In the genomic region with DNA sequence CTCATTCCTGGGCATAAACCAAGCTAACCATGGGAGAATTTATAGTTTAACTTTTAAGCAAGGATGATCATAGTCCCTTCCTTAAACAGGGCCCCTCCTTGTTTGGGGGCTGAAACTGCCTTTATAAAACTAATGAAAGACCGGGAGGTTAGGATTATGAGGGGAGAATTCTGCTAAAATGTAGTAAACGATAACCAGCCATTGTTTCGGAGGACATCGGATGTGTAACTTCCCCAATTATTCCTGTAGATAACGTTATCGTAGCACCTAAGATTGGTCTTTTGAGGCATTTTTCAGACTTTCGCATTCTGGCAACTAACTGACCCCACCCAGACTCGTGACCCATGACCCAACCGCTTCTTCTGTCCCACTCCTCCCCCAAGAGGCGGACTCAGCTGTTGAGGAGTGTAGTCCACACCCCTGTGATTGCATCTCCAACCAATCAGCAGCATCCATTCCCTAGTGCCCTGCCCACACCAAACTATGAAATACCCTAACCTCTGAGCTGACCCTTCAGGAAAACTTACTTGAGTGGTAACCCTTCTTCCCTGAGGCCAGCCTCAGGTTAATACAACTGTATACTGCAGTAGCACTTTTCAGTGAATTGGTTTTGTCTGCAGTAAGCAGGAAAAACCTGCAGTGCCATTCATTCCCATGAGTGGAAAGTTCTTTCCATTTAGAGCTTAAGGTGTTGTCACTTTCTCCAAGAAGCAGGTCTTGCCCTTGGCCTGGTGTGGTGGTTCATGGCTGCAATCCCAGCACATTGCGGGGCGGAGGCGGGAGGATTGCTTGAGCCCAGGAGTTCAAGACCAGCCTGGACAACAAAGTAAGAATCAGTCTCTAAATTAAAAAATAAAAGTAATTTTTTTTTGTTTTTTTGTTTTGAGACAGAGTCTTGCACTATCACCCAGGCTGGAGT, we compare ENCODE assay signal across 8 cellular contexts. TPM values are rescaled to one million over a fixed set of nuclear protein-coding genes. Genes with fewer than 3 reads are reported as not detected.
DNase-seq lines count a peak whose midpoint lies in the region; ATAC-seq and TF ChIP-seq lines count a peak whose summit lies in the region.

No MANE protein-coding gene starts in this region.

- no peak overlapping the region for H4K8ac ChIP-seq in neuronal stem cell (ENCODE audit: low read depth, low read length)

- H3K79me2 ChIP-seq in PC-9 (ENCODE audit: low read depth): peaks cover 24% of the 10 kb centered on the region

- 25 to 43% methylated on average over 7 to 12 of the region's 13 CpGs for WGBS in gastroesophageal sphincter (ENCODE audit: low coverage in 1 of 2), 2 donors
- WGBS in neuronal stem cell (ENCODE audit: extremely low coverage in 2 of 2, insufficient read length in 2 of 2, insufficient replicate concordance in 1 of 2), 2 donors: no CpG with 5 or more reads among the region's 13 CpGs

- H3K27ac ChIP-seq in PC-9 (peak overlapping the region; percentile 70), gastroesophageal sphincter (peak overlapping the region; percentile 87 to 96 (median 94)), neuronal stem cell (replicated peaks; ENCODE audit: low read length) (peak overlapping the region; percentile 76)

- no peak overlapping the region for H2AK5ac ChIP-seq in neuronal stem cell (ENCODE audit: low read depth, low read length)

- no peaks in the 10 kb centered on the region for H4K20me1 ChIP-seq in PC-9 (ENCODE audit: insufficient read depth)

- H3K9me3 ChIP-seq in PC-9 (ENCODE audit: insufficient read depth, low read depth) (no peaks in the 10 kb centered on the region), gastroesophageal sphincter (no peaks in the 10 kb centered on the region), neuronal stem cell (replicated peaks in 1 of 2; ENCODE audit: control insufficient read depth in 2 of 2, insufficient read depth in 1 of 2, low read depth in 1 of 2, low read length in 2 of 2) (no peaks in the 10 kb centered on the region)

- no peaks in the 10 kb centered on the region for H3K9me2 ChIP-seq in PC-9 (ENCODE audit: insufficient read depth)

- H2BK12ac ChIP-seq in neuronal stem cell (ENCODE audit: low read length): no peak overlapping the region

- H3K36me3 ChIP-seq in PC-9 (ENCODE audit: low read depth): no peaks in the 10 kb centered on the region
- H3K36me3 ChIP-seq in gastroesophageal sphincter: peaks cover 0 to 37% of the 10 kb centered on the region in 2 donors
- peaks cover 6 to 50% of the 10 kb centered on the region in 2 donors for H3K36me3 ChIP-seq in neuronal stem cell (replicated peaks in 1 of 2; ENCODE audit: control insufficient read depth in 2 of 2, insufficient read depth in 2 of 2, low read length in 2 of 2)

- H3K9ac ChIP-seq in neuronal stem cell (ENCODE audit: low read depth, low read length, poor library complexity): no peak overlapping the region

- CTCF ChIA-PET in PC-9 (lab: Charles Lee): no interaction called here

- H3F3A ChIP-seq in PC-9 (ENCODE audit: insufficient read depth, low read depth): peaks cover 7% of the 10 kb centered on the region; the same call in 1 of the 2 replicates

- H3K4ac ChIP-seq in neuronal stem cell (ENCODE audit: low read length): no peak overlapping the region

- H3K23ac ChIP-seq in neuronal stem cell (ENCODE audit: low read depth, low read length, poor library complexity): no peak overlapping the region

- ATAC-seq in GM19023 (IDR thresholded peaks at IDR 0.05; ENCODE audit: unreplicated experiment) (peak; percentile 61), HG03460 (IDR thresholded peaks at IDR 0.05; ENCODE audit: unreplicated experiment) (peak; percentile 53), gastroesophageal sphincter (peak; percentile 91)

- no peak overlapping the region for H2BK120ac ChIP-seq in neuronal stem cell (ENCODE audit: low read depth, low read length)

- H3K4me3 ChIP-seq in PC-9 (peak overlapping the region; percentile 94), gastroesophageal sphincter (peak overlapping the region; percentile 62 to 90), neuronal stem cell (ENCODE audit: low read length in 2 of 2) (peak overlapping the region; percentile 76 to 98)

- no peak overlapping the region for H3K14ac ChIP-seq in neuronal stem cell (ENCODE audit: low read length)

- H3K18ac ChIP-seq in neuronal stem cell (ENCODE audit: low read length): no peak overlapping the region

- H3K4me2 ChIP-seq in PC-9 (peak overlapping the region; percentile 89), neuronal stem cell (ENCODE audit: insufficient read depth, low read length, poor library complexity, severe bottlenecking) (peak overlapping the region; percentile 41)

- no peaks in the 10 kb centered on the region for H3K27me3 ChIP-seq in PC-9 (ENCODE audit: insufficient read depth, low read depth)
- H3K27me3 ChIP-seq in gastroesophageal sphincter: no peaks in the 10 kb centered on the region
- H3K27me3 ChIP-seq in neuronal stem cell (ENCODE audit: control insufficient read depth in 3 of 3, insufficient read depth in 3 of 3, low read depth in 1 of 3, low read length in 3 of 3): no peaks in the 10 kb centered on the region

- H2BK15ac ChIP-seq in neuronal stem cell (ENCODE audit: low read length): no peak overlapping the region

- TF ChIP-seq POLR2A in gastroesophageal sphincter (IDR thresholded peaks at IDR 0.05): no peak

- H3K79me1 ChIP-seq in neuronal stem cell (ENCODE audit: low read depth, low read length): peaks cover 2% of the 10 kb centered on the region

- no peak overlapping the region for H2BK5ac ChIP-seq in neuronal stem cell (ENCODE audit: low read length)

- peaks cover 11% of the 10 kb centered on the region; the same call in 1 of the 2 replicates for H3K4me1 ChIP-seq in PC-9 (replicated peaks; ENCODE audit: insufficient read depth)
- peaks cover 0 to 68% (median 12%) of the 10 kb centered on the region in 3 donors for H3K4me1 ChIP-seq in gastroesophageal sphincter
- peaks cover 3 to 6% of the 10 kb centered on the region in 2 donors for H3K4me1 ChIP-seq in neuronal stem cell (ENCODE audit: control insufficient read depth in 2 of 2, insufficient read depth in 1 of 2, low read depth in 1 of 2, low read length in 2 of 2)

- DNase-seq in C1 segment of cervical spinal cord (lab: John Stamatoyannopoulos, UW): peak in 12 of 14 donors; percentile 13 to 78 (median 44)
- peak; percentile 70 for DNase-seq in PC-9
- peak; percentile 16 for DNase-seq in activated T-helper 9 cell treated with anti-CD3 and anti-CD28 coated beads, Interleukin-2, amount 50 U/mL, for 16 hours (ENCODE audit: low read depth)
- peak; percentile 51 for DNase-seq in neuronal stem cell (ENCODE audit: low spot score)
- peak; percentile 84 for DNase-seq in ureter (ENCODE audit: low spot score)

- TF ChIP-seq EP300 in gastroesophageal sphincter (IDR thresholded peaks at IDR 0.05): no peak

- TF ChIP-seq CTCF in PC-9 (conservative IDR thresholded peaks at IDR 0.05) (no peak), gastroesophageal sphincter (IDR thresholded peaks at IDR 0.05) (no peak)

- H2AFZ ChIP-seq in PC-9 (peak overlapping the region; percentile 86), neuronal stem cell (ENCODE audit: low read length) (peak overlapping the region; percentile 83)

- no peak overlapping the region for H4K91ac ChIP-seq in neuronal stem cell (ENCODE audit: low read depth, low read length, poor library complexity)

- TSS peak; percentile 76 for BruUV-seq in PC-9 (replicated peaks; lab: Mats Ljungman, UMichigan)

- POLR2A ChIA-PET in PC-9 (lab: Charles Lee; ENCODE audit: unreplicated experiment): interaction anchor here (0.5 to 1.5 kb wide), 4 partner anchors 14 to 893 kb away, joined by 3 to 4 read pairs (median 3); partner anchors contain the start of gene RSRP1

- intact Hi-C loops in PC-9 (cut with micrococcal nuclease; ENCODE audit: unreplicated experiment): no loop called here

RNA-seq across cellular contexts. Expression of gene SYF2, which starts 0.8 kb away (rescaled TPM):
- 48.1 and 55.0 TPM in 2 replicates for total RNA-seq in PC-9 (2021)
- 100 to 1,000 TPM in 1 of 4 donors, 10 to 100 TPM in 3; 54.5 to 105 (median 88.5) TPM for total RNA-seq in gastroesophageal sphincter
- polyA plus RNA-seq in neuronal stem cell (2013, experiment 1 of 2): 69.8 TPM
- 71.9 TPM for polyA plus RNA-seq in neuronal stem cell (2013, experiment 2 of 2)
- total RNA-seq in ureter: 39.9 TPM

RNA-seq across cellular contexts. Expression of gene RSRP1, which starts 14.1 kb away (rescaled TPM):
- total RNA-seq in PC-9 (2021) (113 and 163 TPM in 2 replicates), gastroesophageal sphincter (100 to 1,000 TPM in 1 of 4 donors, 10 to 100 TPM in 3; 23.1 to 133 (median 59.4) TPM), ureter (99.5 TPM)
- 46.6 TPM for polyA plus RNA-seq in neuronal stem cell (2013, experiment 1 of 2)
- 46.6 TPM for polyA plus RNA-seq in neuronal stem cell (2013, experiment 2 of 2)

RNA-seq across cellular contexts. Expression of gene RHD, which starts 39.2 kb away (rescaled TPM):
- total RNA-seq in PC-9 (2021) (not detected in 2 replicates), gastroesophageal sphincter (not detected), ureter (not detected)
- not detected for polyA plus RNA-seq in neuronal stem cell (2013, experiment 1 of 2)
- 0.06 TPM for polyA plus RNA-seq in neuronal stem cell (2013, experiment 2 of 2)

Comparison
In these comparisons a context has a peak if more than half of its experiments do, and no peak if none do; other contexts are left out.
1. Peak in every context shown above with its lines: DNase-seq, ATAC-seq, H3K4me3 ChIP-seq and H3K27ac ChIP-seq.
2. DNase-seq: peak in every context shown above with its lines; median percentile 84 in ureter; 70 in PC-9; 51 in neuronal stem cell; 44 in C1 segment of cervical spinal cord; 16 in activated T-helper 9 cell treated with anti-CD3 and anti-CD28 coated beads, Interleukin-2, amount 50 U/mL, for 16 hours.